ENCODE assay signal across 25 cellular contexts in genomic region chr6:129469070-129469662, GRCh38.
A peak's percentile ranks its signal among the peaks of the same experiment; 100 is the strongest.
DNase-seq lines count a peak whose midpoint lies in the region; ATAC-seq and TF ChIP-seq lines count a peak whose summit lies in the region.
"Had no signal": no experiment of that assay in that cellular context is flagged by ENCODE, and none has a peak within 500 bp of the region (broad histone marks: within the 10 kb centered on the region; RNA-seq: fewer than 3 reads in every experiment).

No MANE protein-coding gene starts in this region.

- no peak for TF ChIP-seq EP300 in SK-N-SH (IDR thresholded peaks at IDR 0.05; ENCODE audit: borderline replicate concordance in 1 of 2, low read depth in 1 of 2, low read length in 1 of 2)

- no peak overlapping the region for H3K4me3 Mint-ChIP-seq in T-cell
- H3K4me3 Mint-ChIP-seq: activated naive CD8-positive, alpha-beta T cell treated with anti-CD3 and anti-CD28 coated beads, Interleukin-2, amount 50 U/mL, for 24 hours; naive B cell had no signal

- H4K20me1 ChIP-seq in SK-N-SH (ENCODE audit: insufficient read depth) = no peaks in the 10 kb centered on the region

- 56% methylated on average over 3 of the region's 3 CpGs for WGBS in SK-N-SH (ENCODE audit: low lambda C conversion rate)

- no peaks in the 10 kb centered on the region for H3K4me1 Mint-ChIP-seq in T-cell
- H3K4me1 Mint-ChIP-seq: naive B cell had no signal

- H3K4me2 ChIP-seq in SK-N-SH = no peak overlapping the region

- POLR2A ChIA-PET in A673 (lab: Charles Lee; ENCODE audit: low non-redundant PET) = no interaction called here
- POLR2A ChIA-PET in SK-N-SH (lab: Yijun Ruan, JAX) = no interaction called here
- POLR2A ChIA-PET in T-cell (lab: Charles Lee) = interaction anchor here in 1 of 2 donors (0.6 kb wide), 1 partner anchor 455 kb away, joined by 3 read pairs; no protein-coding TSS in a partner anchor

- H3K9ac ChIP-seq in SK-N-SH = no peak overlapping the region

- no peak overlapping the region for H2AFZ ChIP-seq in SK-N-SH (ENCODE audit: low read depth)

- 0 out of 2 replicates have a peak, but pooled peaks have one; percentile 12 for TF ChIP-seq CTCF in A673 (conservative IDR thresholded peaks at IDR 0.05; ENCODE audit: low read depth, low read length)
- peak; percentile 25 for TF ChIP-seq CTCF in SK-N-SH (IDR thresholded peaks at IDR 0.05)
- peak; percentile 33 for TF ChIP-seq CTCF in epithelial cell of proximal tubule (conservative IDR thresholded peaks at IDR 0.05; ENCODE audit: low read depth, low read length)

- H3K4me1 ChIP-seq in A673 (ENCODE audit: insufficient read depth, low read length, poor library complexity, severe bottlenecking) (no peaks in the 10 kb centered on the region), SK-N-SH (ENCODE audit: control insufficient read depth in 1 of 2, insufficient read depth in 2 of 2, low read depth in 1 of 2, low read length in 1 of 2) (no peaks in the 10 kb centered on the region)
- H3K4me1 ChIP-seq: right atrium auricular region had no signal

- no peaks in the 10 kb centered on the region for H3K9me3 Mint-ChIP-seq in T-cell
- H3K9me3 Mint-ChIP-seq: naive B cell had no signal

- DNase-seq in A673 (ENCODE audit: low spot score) = peak; percentile 17
- no peak for DNase-seq in SK-N-SH
- DNase-seq in epithelial cell of proximal tubule (ENCODE audit: low read depth) = no peak
- no peak for DNase-seq in T-cell
- no peak for DNase-seq in anterior cingulate cortex (lab: John Stamatoyannopoulos, UW)
- DNase-seq: ACHN; activated CD8-positive, alpha-beta memory T cell treated with anti-CD3 and anti-CD28 coated beads, Interleukin-2, amount 50 U/mL, for 48 hours; activated naive CD8-positive, alpha-beta T cell treated with anti-CD3 and anti-CD28 coated beads, Interleukin-2, amount 50 U/mL, for 24 hours; caudate nucleus; DMS 273 treated with DMSO at 0.1 percent for 48 hours; erythroblast; mesendoderm; naive B cell; NCI-H1436; NCI-H2171; NCI-H526 treated with DMSO at 0.1 percent for 48 hours; SIG-M5; stimulated activated CD8-positive, alpha-beta memory T cell treated with anti-CD3 and anti-CD28 coated beads, Interleukin-4, amount 100 ng/mL, for 48 hours; T-helper 2 cell; WERI-Rb-1 had no signal

- no peaks in the 10 kb centered on the region for H3K36me3 Mint-ChIP-seq in T-cell
- H3K36me3 Mint-ChIP-seq: naive B cell had no signal

- no TSS peak for BruUV-seq in A673 (replicated peaks; lab: Mats Ljungman, UMichigan)

- no peaks in the 10 kb centered on the region for H3K9me3 ChIP-seq in A673 (ENCODE audit: low read depth, low read length, poor library complexity, severe bottlenecking)
- H3K9me3 ChIP-seq in SK-N-SH = no peaks in the 10 kb centered on the region
- H3K9me3 ChIP-seq: right atrium auricular region had no signal

- H3K36me3 ChIP-seq in A673 (ENCODE audit: insufficient read depth, low read length, poor library complexity, severe bottlenecking) = no peaks in the 10 kb centered on the region
- peaks cover 0 to 8% of the 10 kb centered on the region in 2 experiments for H3K36me3 ChIP-seq in SK-N-SH (replicated peaks in 1 of 2; ENCODE audit: control insufficient read depth in 1 of 2, insufficient read depth in 2 of 2, low read length in 1 of 2)
- H3K36me3 ChIP-seq: WERI-Rb-1 had no signal

- peak; percentile 61 for ATAC-seq in HG03103 (IDR thresholded peaks at IDR 0.05; ENCODE audit: low read depth, unreplicated experiment)
- no peak for ATAC-seq in GM21717 (IDR thresholded peaks at IDR 0.05; ENCODE audit: unreplicated experiment)
- no peak for ATAC-seq in T-cell (replicated peaks in 1 of 4)
- ATAC-seq in HG02610 (IDR thresholded peaks at IDR 0.05; ENCODE audit: unreplicated experiment) = no peak
- ATAC-seq: activated naive CD8-positive, alpha-beta T cell treated with anti-CD3 and anti-CD28 coated beads, Interleukin-2, amount 50 U/mL, for 24 hours had no signal

- no peaks in the 10 kb centered on the region for H3K9me2 ChIP-seq in SK-N-SH

- H3F3A ChIP-seq in SK-N-SH (replicated peaks; ENCODE audit: insufficient read depth) = no peaks in the 10 kb centered on the region

- H3K27me3 ChIP-seq in A673 (replicated peaks; ENCODE audit: insufficient read depth, low read depth, low read length, poor library complexity) = no peaks in the 10 kb centered on the region
- H3K27me3 ChIP-seq in SK-N-SH (ENCODE audit: insufficient read depth) = no peaks in the 10 kb centered on the region
- H3K27me3 ChIP-seq: right atrium auricular region had no signal

- H3K79me2 ChIP-seq in SK-N-SH (ENCODE audit: insufficient read depth) = no peaks in the 10 kb centered on the region

- H3K27me3 Mint-ChIP-seq in T-cell = peaks cover 0 to 4% of the 10 kb centered on the region in 2 donors

- no peak overlapping the region for H3K27ac Mint-ChIP-seq in T-cell
- H3K27ac Mint-ChIP-seq: activated naive CD8-positive, alpha-beta T cell treated with anti-CD3 and anti-CD28 coated beads, Interleukin-2, amount 50 U/mL, for 24 hours; naive B cell had no signal

- no peak overlapping the region for H3K27ac ChIP-seq in A673 (ENCODE audit: low read depth, low read length, poor library complexity, severe bottlenecking)
- no peak overlapping the region for H3K27ac ChIP-seq in SK-N-SH (ENCODE audit: low read depth in 2 of 2, low read length in 1 of 2)
- H3K27ac ChIP-seq: C4-2B, right atrium auricular region, WERI-Rb-1 had no signal

- H3K4me3 ChIP-seq in A673 (ENCODE audit: low read depth, low read length, poor library complexity, severe bottlenecking) = no peak overlapping the region
- H3K4me3 ChIP-seq in SK-N-SH (ENCODE audit: low read depth in 2 of 2, low read length in 1 of 2) = no peak overlapping the region
- H3K4me3 ChIP-seq in epithelial cell of proximal tubule (ENCODE audit: low read depth, low read length) = no peak overlapping the region
- H3K4me3 ChIP-seq: right atrium auricular region had no signal

- intact Hi-C loops in A673 (cut with micrococcal nuclease; ENCODE audit: unreplicated experiment) = no loop called here

- CTCF ChIA-PET in A673 (lab: Charles Lee) (no interaction called here), SK-N-SH (lab: Yijun Ruan, JAX) (no interaction called here), T-cell (lab: Charles Lee) (interaction anchor here in 1 of 2 donors (0.5 kb wide), 1 partner anchor 132 kb away, joined by 31 read pairs; no protein-coding TSS in a partner anchor)

- no peak for TF ChIP-seq RAD21 in SK-N-SH (IDR thresholded peaks at IDR 0.05; ENCODE audit: low read length)

TF ChIP-seq in SK-N-SH, 30 proteins besides CTCF, POLR2A, EP300 and RAD21 (continues in another document):
- no peak for TF ChIP-seq RXRA (IDR thresholded peaks at IDR 0.05; ENCODE audit: borderline replicate concordance, low read depth)
- TF ChIP-seq MEF2A (IDR thresholded peaks at IDR 0.05; ENCODE audit: borderline replicate concordance, low read depth) = no peak
- TF ChIP-seq ZBTB33 (IDR thresholded peaks at IDR 0.05; ENCODE audit: borderline replicate concordance, low read depth) = no peak
- TF ChIP-seq TCF12 (IDR thresholded peaks at IDR 0.05) = no peak
- TF ChIP-seq MAX (IDR thresholded peaks at IDR 0.05; ENCODE audit: low read depth) = no peak
- no peak for TF ChIP-seq TAF1 (IDR thresholded peaks at IDR 0.05; ENCODE audit: borderline replicate concordance, low read depth, low read length)
- no peak for TF ChIP-seq TEAD4 (IDR thresholded peaks at IDR 0.05; ENCODE audit: borderline replicate concordance, insufficient read depth)
- TF ChIP-seq SMC3 (IDR thresholded peaks at IDR 0.05; ENCODE audit: low read depth, low read length) = no peak
- TF ChIP-seq PBX3 (IDR thresholded peaks at IDR 0.05) = no peak
- no peak for TF ChIP-seq FOSL2 (IDR thresholded peaks at IDR 0.05; ENCODE audit: borderline replicate concordance, low read depth)
- no peak for TF ChIP-seq USF1 (IDR thresholded peaks at IDR 0.05; ENCODE audit: borderline replicate concordance, low read depth)
